8 cellular contexts compared by ENCODE assay signal in genomic region chr10:64444163-64444562, GRCh38.
"Had no signal": no experiment of that assay in that cellular context is flagged by ENCODE, and none has a peak within 500 bp of the region (broad histone marks: within the 10 kb centered on the region; RNA-seq: fewer than 3 reads in every experiment).

No MANE protein-coding gene starts in this region.

- DNase-seq: GM23248, GOT3, H7, H9, HCEC 1CT, HFFc6 had no signal

- H3K27ac Mint-ChIP-seq: H9, HFFc6 had no signal

- H3K4me3 ChIP-seq: GM23248, HAP-1 had no signal

- H3K4me1 ChIP-seq: HAP-1 had no signal

- H3K4me1 Mint-ChIP-seq: H9 had no signal

- H3K36me3 ChIP-seq: HAP-1 had no signal

- H3K27ac ChIP-seq: GM23248 had no signal

- H2AFZ ChIP-seq: GM23248 had no signal

- H3K9me3 ChIP-seq: HAP-1 had no signal

- ATAC-seq: HCT116 had no signal

- H3K9ac ChIP-seq: GM23248 had no signal

- H3K4me3 Mint-ChIP-seq: H9, HFFc6 had no signal
